Comparison of ENCODE assay signal across 21 cellular contexts in genomic region chr18:21912339-21913239, GRCh38.
A peak's percentile ranks its signal among the peaks of the same experiment; 100 is the strongest.
DNase-seq lines count a peak whose midpoint lies in the region; ATAC-seq, FAIRE-seq and TF ChIP-seq lines count a peak whose summit lies in the region.
"Had no signal": no experiment of that assay in that cellular context is flagged by ENCODE, and none has a peak within 500 bp of the region (broad histone marks: within the 10 kb centered on the region; RNA-seq: fewer than 3 reads in every experiment).

No MANE protein-coding gene starts in this region.

- H4K8ac ChIP-seq in H1 (ENCODE audit: extremely low read depth, insufficient read depth, low read length), result no peak overlapping the region

- H3K14ac ChIP-seq in H1 (ENCODE audit: insufficient read length), result no peak overlapping the region

- DNase-seq in DMS53 (lab: John Stamatoyannopoulos, UW), result peak; percentile 8
- no peak for DNase-seq in DMS53 treated with DMSO at 0.1 percent for 48 hours (lab: John Stamatoyannopoulos, UW; ENCODE audit: unreplicated experiment)
- DNase-seq in NCI-H146 treated with DMSO at 0.1 percent for 48 hours (lab: John Stamatoyannopoulos, UW; ENCODE audit: unreplicated experiment), result peak; percentile 90
- DNase-seq in H1 (ENCODE audit: low read depth in 1 of 2, low spot score in 2 of 2), result no peak
- DNase-seq in progenitor cell of endocrine pancreas (ENCODE audit: low spot score, unreplicated experiment), result no peak
- no peak for DNase-seq in NK-92 (lab: John Stamatoyannopoulos, UW; ENCODE audit: unreplicated experiment)
- DNase-seq in vagina (ENCODE audit: extremely low spot score in 2 of 2), result no peak
- DNase-seq: 8988T; activated CD4-positive, alpha-beta T cell treated with anti-CD3 and anti-CD28 coated beads, Interleukin-2, amount 50 U/mL, for 48 hours; activated T-cell treated with anti-CD3 and anti-CD28 coated beads, Interleukin-2, amount 50 U/mL, for 4 hours; CD4-positive, CD25-positive, alpha-beta regulatory T cell; cerebellar nuclear complex; foreskin melanocyte; KBM-7; NCI-H1105; stimulated activated CD4-positive, alpha-beta T cell treated with anti-CD3 and anti-CD28 coated beads, Interleukin-4, amount 100 ng/mL, for 24 hours; testis had no signal

- FAIRE-seq in H1 (lab: Jason Lieb, UNC), result no peak
- FAIRE-seq: endometrium had no signal

- H3K36me3 ChIP-seq in H1 (ENCODE audit: control insufficient read depth in 2 of 4, insufficient read depth in 4 of 4, low read length in 3 of 4) (no peaks in the 10 kb centered on the region), vagina (no peaks in the 10 kb centered on the region)

- peak overlapping the region; percentile 91 for H3K27ac Mint-ChIP-seq in progenitor cell of endocrine pancreas
- H3K27ac Mint-ChIP-seq: CD4-positive, CD25-positive, alpha-beta regulatory T cell; mesothelial cell of epicardium had no signal

- no peak overlapping the region for H2BK12ac ChIP-seq in H1 (ENCODE audit: low read depth, low read length)

- no peaks in the 10 kb centered on the region for H3K79me2 ChIP-seq in H1 (ENCODE audit: control insufficient read depth in 1 of 2, insufficient read depth in 2 of 2, low read length in 2 of 2)

- CTCF ChIA-PET in H1 (lab: Charles Lee; ENCODE audit: partially characterized antibody), result interaction anchor here (0.7 to 2.3 kb wide), 5 partner anchors 12 to 241 kb away, joined by 3 to 13 read pairs (median 4); no protein-coding TSS in a partner anchor

- no peak overlapping the region for H3K23ac ChIP-seq in H1 (ENCODE audit: insufficient read length)

- intact Hi-C loops in vagina (cut with DNase I), result no loop called here

- H3K56ac ChIP-seq in H1 (replicated peaks; ENCODE audit: insufficient read length, low read depth, low read length), result no peak overlapping the region

- no peaks in the 10 kb centered on the region for H4K20me1 ChIP-seq in H1 (replicated peaks in 1 of 2; ENCODE audit: control insufficient read depth in 1 of 2, insufficient read depth in 2 of 2, low read length in 2 of 2)

- ATAC-seq in HG02840 (IDR thresholded peaks at IDR 0.05; ENCODE audit: low FRiP score, unreplicated experiment), result no peak
- ATAC-seq: activated T-cell treated with anti-CD3 and anti-CD28 coated beads, Interleukin-2, amount 50 U/mL, for 4 hours; SK-N-SH treated with all-trans-retinoic acid at 6 μM for 48 hours had no signal

- WGBS in H1 (ENCODE audit: extremely low coverage in 1 of 2, insufficient coverage in 1 of 2, insufficient read length in 1 of 2, insufficient replicate concordance in 2 of 2, low coverage in 1 of 2, low lambda C conversion rate in 2 of 2, missing lambda C conversion rate in 1 of 2), 2 experiments, result 79% methylated on average over 5 of the region's 5 CpGs; no CpG with 5 or more reads in 1 of the 2 experiments

- no peak overlapping the region for H3K18ac ChIP-seq in H1 (ENCODE audit: extremely low read depth, low read length)

- no peak overlapping the region for H3K9ac ChIP-seq in H1 (replicated peaks in 1 of 4; ENCODE audit: extremely low read depth in 1 of 4, low read depth in 3 of 4, low read length in 3 of 4)

- H3K4me1 ChIP-seq in H1 (replicated peaks in 1 of 4; ENCODE audit: control insufficient read depth in 3 of 4, insufficient read depth in 4 of 4, low read length in 3 of 4) (no peaks in the 10 kb centered on the region), vagina (no peaks in the 10 kb centered on the region)
- H3K4me1 ChIP-seq: testis had no signal

- no peak overlapping the region for H2BK120ac ChIP-seq in H1 (replicated peaks; ENCODE audit: low read depth, low read length)

- H3K9me3 ChIP-seq in H1 (ENCODE audit: insufficient read depth in 2 of 2, low read depth in 1 of 2, low read length in 1 of 2), result no peaks in the 10 kb centered on the region
- H3K9me3 ChIP-seq in vagina, result no peaks in the 10 kb centered on the region
- H3K9me3 ChIP-seq: testis had no signal

- H3K4me2 ChIP-seq in H1 (ENCODE audit: insufficient read depth in 1 of 2, low read depth in 2 of 2, low read length in 2 of 2), result no peak overlapping the region

- no peak overlapping the region for H2BK5ac ChIP-seq in H1 (ENCODE audit: low read depth, low read length)

- no peaks in the 10 kb centered on the region for H3K79me1 ChIP-seq in H1 (ENCODE audit: low read depth, low read length)

- TF ChIP-seq POLR2A in H1 (IDR thresholded peaks at IDR 0.05; ENCODE audit: control extremely low read depth in 1 of 2, low read depth in 2 of 2, low read length in 2 of 2), result no peak
- no peak for TF ChIP-seq POLR2A in vagina (IDR thresholded peaks at IDR 0.05)

- H3K23me2 ChIP-seq in H1 (ENCODE audit: low read depth, low read length), result no peaks in the 10 kb centered on the region

- peak; percentile 61 to 72 for TF ChIP-seq RAD21 in H1 (IDR thresholded peaks at IDR 0.05 in 1 of 2, conservative IDR thresholded peaks at IDR 0.05 in 1 of 2; ENCODE audit: low read depth in 2 of 2, low read length in 2 of 2)

- peaks cover 0 to 22% (median 16%) of the 10 kb centered on the region in 4 experiments; a peak in 6 of 7 replicates for H3K27me3 ChIP-seq in H1 (replicated peaks in 1 of 4; ENCODE audit: control insufficient read depth in 3 of 4, extremely low read depth in 1 of 4, insufficient read depth in 3 of 4, low read length in 3 of 4)
- H3K27me3 ChIP-seq in vagina, result no peaks in the 10 kb centered on the region
- H3K27me3 ChIP-seq: testis had no signal

- no peak overlapping the region for H2BK20ac ChIP-seq in H1 (ENCODE audit: low read length)

- peaks cover 30% of the 10 kb centered on the region for H3K4me1 Mint-ChIP-seq in progenitor cell of endocrine pancreas (ENCODE audit: low read depth)
- H3K4me1 Mint-ChIP-seq: CD4-positive, CD25-positive, alpha-beta regulatory T cell had no signal

- H3K36me3 Mint-ChIP-seq in progenitor cell of endocrine pancreas (ENCODE audit: insufficient read depth), result no peaks in the 10 kb centered on the region
- H3K36me3 Mint-ChIP-seq: CD4-positive, CD25-positive, alpha-beta regulatory T cell; mesothelial cell of epicardium had no signal

- no peak overlapping the region for H4K5ac ChIP-seq in H1 (ENCODE audit: insufficient read length, low read depth, low read length)

- no peak overlapping the region for H2AFZ ChIP-seq in H1 (ENCODE audit: low read length)

- no peak overlapping the region for H3K4me3 ChIP-seq in H1 (ENCODE audit: extremely low read depth in 1 of 4, insufficient read depth in 2 of 4, low read depth in 3 of 4, low read length in 4 of 4)
- H3K4me3 ChIP-seq in vagina, result no peak overlapping the region
- H3K4me3 ChIP-seq: testis had no signal

- no peak overlapping the region for H2AK5ac ChIP-seq in H1 (ENCODE audit: low read depth, low read length)

- TF ChIP-seq EP300 in H1 (IDR thresholded peaks at IDR 0.05; ENCODE audit: borderline replicate concordance in 1 of 2, low read depth in 2 of 2, low read length in 2 of 2), result no peak

- no peak overlapping the region for H2BK15ac ChIP-seq in H1 (ENCODE audit: low read length)

- POLR2A ChIA-PET in H1 (lab: Charles Lee; ENCODE audit: partially characterized antibody), result no interaction called here

- H3K4me3 Mint-ChIP-seq in progenitor cell of endocrine pancreas (ENCODE audit: low read depth), result no peak overlapping the region
- H3K4me3 Mint-ChIP-seq: activated T-cell treated with anti-CD3 and anti-CD28 coated beads, Interleukin-2, amount 50 U/mL, for 4 hours; CD4-positive, CD25-positive, alpha-beta regulatory T cell; mesothelial cell of epicardium had no signal

- peaks cover 4% of the 10 kb centered on the region for H3K27me3 Mint-ChIP-seq in progenitor cell of endocrine pancreas

- H3K9me3 Mint-ChIP-seq in progenitor cell of endocrine pancreas (ENCODE audit: low read depth), result no peaks in the 10 kb centered on the region
- H3K9me3 Mint-ChIP-seq: activated T-cell treated with anti-CD3 and anti-CD28 coated beads, Interleukin-2, amount 50 U/mL, for 4 hours; mesothelial cell of epicardium had no signal

- no peak overlapping the region for H4K91ac ChIP-seq in H1 (replicated peaks; ENCODE audit: insufficient read length, low read length)

- no peak overlapping the region for H3K4ac ChIP-seq in H1 (replicated peaks; ENCODE audit: insufficient read length, low read depth, low read length)

- H3K27ac ChIP-seq in H1 (ENCODE audit: low read depth, low read length), result no peak overlapping the region
- no peak overlapping the region for H3K27ac ChIP-seq in vagina
- H3K27ac ChIP-seq: testis had no signal

- TF ChIP-seq CTCF in H1 (IDR thresholded peaks at IDR 0.05; ENCODE audit: control extremely low read depth in 1 of 3, insufficient read depth in 1 of 3, low read depth in 1 of 3, low read length in 3 of 3), result peak; percentile 41 to 50 (median 48)
- peak; percentile 56 for TF ChIP-seq CTCF in progenitor cell of endocrine pancreas (IDR thresholded peaks at IDR 0.05; ENCODE audit: unreplicated experiment)
- no peak for TF ChIP-seq CTCF in vagina (IDR thresholded peaks at IDR 0.05)

TF ChIP-seq in H1, 55 proteins besides CTCF, POLR2A, EP300 and RAD21:
- TF ChIP-seq CTBP2 (IDR thresholded peaks at IDR 0.05; ENCODE audit: borderline replicate concordance, insufficient read depth, insufficient read length, low read length) (no peak), EZH2 (IDR thresholded peaks at IDR 0.05; ENCODE audit: low read depth, low read length, severe bottlenecking) (no peak), RNF2 (IDR thresholded peaks at IDR 0.05; ENCODE audit: borderline replicate concordance, low read depth, low read length, missing control alignments, poor library complexity, severe bottlenecking) (no peak), ATF3 (IDR thresholded peaks at IDR 0.05; ENCODE audit: insufficient read depth, low read depth, low read length) (no peak), GTF2F1 (IDR thresholded peaks at IDR 0.05; ENCODE audit: borderline replicate concordance, low read depth, low read length) (no peak), CREB1 (IDR thresholded peaks at IDR 0.05) (no peak), CBX8 (IDR thresholded peaks at IDR 0.05; ENCODE audit: borderline replicate concordance, low read depth, low read length) (no peak)

Comparison
In these comparisons a context has a peak if more than half of its experiments do, and no peak if none do; other contexts are left out.
1. DNase-seq: peak in DMS53 (single experiment) and NCI-H146 treated with DMSO at 0.1 percent for 48 hours (single experiment); none in DMS53 treated with DMSO at 0.1 percent for 48 hours (single experiment), H1 (0 of 2), progenitor cell of endocrine pancreas (single experiment), NK-92 (single experiment) and vagina (0 of 2).
2. CTCF ChIP-seq: peak in H1 (3 of 3) and progenitor cell of endocrine pancreas (single experiment); none in vagina (0 of 3).